In the genomic region with DNA sequence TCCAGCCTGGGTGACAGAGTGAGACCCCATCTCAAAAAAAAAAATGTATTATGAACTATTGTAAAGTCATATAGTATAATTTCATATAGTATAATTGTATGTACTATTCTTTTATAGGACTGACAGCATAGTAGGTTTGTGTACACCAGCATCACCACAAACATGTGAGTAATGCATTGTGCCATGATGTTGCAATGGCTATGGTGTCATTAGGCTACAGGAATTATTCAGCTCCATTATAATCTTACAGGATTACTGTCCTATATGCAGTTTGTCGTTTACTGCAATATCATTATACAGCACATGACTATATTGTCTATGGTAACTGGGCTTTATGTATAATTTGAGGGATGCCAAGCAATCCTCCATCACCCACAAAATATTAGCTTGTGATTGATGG, we compare ENCODE assay signal across 27 cellular contexts. TPM values are rescaled to one million over a fixed set of nuclear protein-coding genes. Genes with fewer than 3 reads are reported as not detected.
DNase-seq lines count a peak whose midpoint lies in the region; ATAC-seq and TF ChIP-seq lines count a peak whose summit lies in the region.
"Had no signal": no experiment of that assay in that cellular context is flagged by ENCODE, and none has a peak within 500 bp of the region (broad histone marks: within the 10 kb centered on the region; RNA-seq: fewer than 3 reads in every experiment).

No MANE protein-coding gene starts in this region.

- ATAC-seq in foreskin keratinocyte, result peak; percentile 39
- ATAC-seq in left colon, result no peak
- ATAC-seq: activated CD8-positive, alpha-beta T cell treated with anti-CD3 and anti-CD28 coated beads for 36 hours; body of pancreas; gastroesophageal sphincter; natural killer cell treated with Interleukin-12 subunit alpha and Interleukin-12 subunit beta and Interleukin-15 and Interleukin-18, amount 100 ng/mL, for 72 hours had no signal

- no peaks in the 10 kb centered on the region for H3K4me1 ChIP-seq in foreskin keratinocyte
- H3K4me1 ChIP-seq: body of pancreas, gastroesophageal sphincter, psoas muscle, testis had no signal

- no peak overlapping the region for H3K4me3 ChIP-seq in choroid plexus epithelial cell (ENCODE audit: low read depth, low read length)
- H3K4me3 ChIP-seq: body of pancreas, gastroesophageal sphincter, lung, MG63, psoas muscle, testis had no signal

- no peak overlapping the region for H3K27ac ChIP-seq in foreskin keratinocyte
- H3K27ac ChIP-seq: body of pancreas, gastroesophageal sphincter, psoas muscle, testis had no signal

- H3K27me3 ChIP-seq in foreskin keratinocyte, result no peaks in the 10 kb centered on the region
- H3K27me3 ChIP-seq: body of pancreas, gastroesophageal sphincter, MG63, testis had no signal

- no peak for TF ChIP-seq CTCF in choroid plexus epithelial cell (conservative IDR thresholded peaks at IDR 0.05; ENCODE audit: low read depth, low read length)
- TF ChIP-seq CTCF in foreskin keratinocyte (conservative IDR thresholded peaks at IDR 0.05), result no peak

- intact Hi-C loops in left colon (cut with DNase I, micrococcal nuclease), result no loop called here

- DNase-seq in GM04504 (ENCODE audit: low read depth), result peak; percentile 5
- peak; percentile 6 for DNase-seq in NCI-H226
- DNase-seq in choroid plexus epithelial cell (ENCODE audit: low read depth), result peak; percentile 56
- DNase-seq in foreskin keratinocyte, result peak; percentile 13 to 33
- no peak for DNase-seq in medulla oblongata (ENCODE audit: extremely low spot score)
- no peak for DNase-seq in NCI-H2107 (lab: John Stamatoyannopoulos, UW)
- no peak for DNase-seq in stimulated activated CD4-positive, alpha-beta T cell treated with anti-CD3 and anti-CD28 coated beads, Interleukin-4, amount 100 ng/mL, for 4 hours
- DNase-seq in left colon, result no peak
- DNase-seq: activated CD8-positive, alpha-beta memory T cell treated with anti-CD3 and anti-CD28 coated beads, Interleukin-2, amount 50 U/mL, for 48 hours; activated CD8-positive, alpha-beta T cell treated with anti-CD3 and anti-CD28 coated beads for 36 hours; activated naive CD4-positive, alpha-beta T cell treated with Interleukin-2 at 50 U/mL for 16 hours; body of pancreas; CD4-positive, alpha-beta T cell; DMS79 treated with DMSO at 0.1 percent for 48 hours; KBM-7; MG63; NCI-H1417 treated with DMSO at 0.1 percent for 48 hours; occipital lobe; psoas muscle; SIG-M5; small intestine; stimulated activated naive CD4-positive, alpha-beta T cell treated with Interleukin-2 at 50 U/mL for 16 hours; testis had no signal

RNA-seq across cellular contexts. Expression of gene PBX1, which starts 54.3 kb away (rescaled TPM):
- total RNA-seq in foreskin keratinocyte (2.8 and 3.3 TPM in 2 replicates), left colon (10 to 100 TPM; 55.4 to 56.2 TPM)
- 1.1 and 1.3 TPM in 2 replicates for polyA plus RNA-seq in foreskin keratinocyte
- total RNA-seq: activated CD8-positive, alpha-beta T cell treated with anti-CD3 and anti-CD28 coated beads for 36 hours; activated T-helper 1 cell treated with anti-CD3 and anti-CD28 coated beads, Interleukin-12 subunit alpha, Interleukin-12 subunit beta, Interleukin-2, Interleukin-4 antibody, amounts not matched to agents 30 ng/mL and 10 ng/mL and 1 ng/mL, durations not matched to agents 14 hours and 24 hours and 36 hours had no signal

Comparison
In these comparisons a context has a peak if more than half of its experiments do, and no peak if none do; other contexts are left out.
1. DNase-seq: peak in GM04504 (single experiment), NCI-H226 (single experiment), choroid plexus epithelial cell (single experiment) and foreskin keratinocyte (2 of 2); none in medulla oblongata (single experiment), NCI-H2107 (single experiment), stimulated activated CD4-positive, alpha-beta T cell treated with anti-CD3 and anti-CD28 coated beads, Interleukin-4, amount 100 ng/mL, for 4 hours (0 of 2) and left colon (0 of 2).
2. RNA of gene PBX1, which starts 54.3 kb away (total RNA-seq): 55.4 to 56.2 TPM in left colon; 2.8 to 3.3 TPM in foreskin keratinocyte; every median in the first group is over 10 times any median in the second.